ENCODE assay signal across 1 cellular context in genomic region chr15:74099963-74100733, GRCh38.
TF ChIP-seq lines count a peak whose summit lies in the region.

No MANE protein-coding gene starts in this region.

TF ChIP-seq in HEK293, 187 proteins besides CTCF, POLR2A, EP300 and RAD21 (continued from another document):
- peak; percentile 47 for TF ChIP-seq ZBTB26 (tag by site-specific recombination; optimal IDR thresholded peaks at IDR 0.05)
